10 cellular contexts compared by ENCODE assay signal in the genomic region with DNA sequence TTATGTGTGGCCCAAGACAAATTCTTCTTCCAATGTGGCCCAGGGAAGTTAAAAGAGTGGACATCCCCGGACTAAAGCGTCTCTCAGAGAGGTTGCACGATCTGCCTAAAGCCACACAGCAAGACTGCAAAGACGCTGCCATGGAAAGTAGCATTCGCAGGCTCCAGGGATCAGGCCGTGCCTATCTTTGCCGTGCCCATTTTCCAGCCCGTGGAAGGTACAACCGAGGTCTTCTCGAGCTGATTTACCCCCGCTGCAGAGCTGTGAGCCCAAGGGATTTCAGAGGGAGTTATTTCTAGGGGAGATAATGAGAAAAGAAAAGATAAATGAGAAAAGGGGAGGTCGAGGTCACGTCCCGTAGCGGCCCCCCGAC. TPM values are rescaled to one million over a fixed set of nuclear protein-coding genes. Genes with fewer than 3 reads are reported as not detected.
DNase-seq lines count a peak whose midpoint lies in the region; ATAC-seq, FAIRE-seq and TF ChIP-seq lines count a peak whose summit lies in the region.
"Had no signal": no experiment of that assay in that cellular context is flagged by ENCODE, and none has a peak within 500 bp of the region (broad histone marks: within the 10 kb centered on the region; RNA-seq: fewer than 3 reads in every experiment).

No MANE protein-coding gene starts in this region.

- no peaks in the 10 kb centered on the region for H3K9me3 Mint-ChIP-seq in activated CD4-positive, alpha-beta memory T cell treated with anti-CD3 and anti-CD28 coated beads for 36 hours

- H2AFZ ChIP-seq in HCT116 (ENCODE audit: low read depth, low read length, poor library complexity, severe bottlenecking) = no peak overlapping the region
- H2AFZ ChIP-seq in hepatocyte = peak overlapping the region; percentile 60

- RAD21 ChIA-PET in HCT116 (lab: Charles Lee; ENCODE audit: low non-redundant PET in 1 of 2, low total read pairs in 2 of 2, uncharacterized antibody in 2 of 2, unreplicated experiment in 2 of 2) = no interaction called here

- peak overlapping the region; percentile 88 for H3K4me2 ChIP-seq in HCT116 (ENCODE audit: low read length)
- peak overlapping the region; percentile 99 for H3K4me2 ChIP-seq in hepatocyte

- intact Hi-C loops in HCT116 (cut with micrococcal nuclease) = no loop called here
- intact Hi-C loops in activated CD4-positive, alpha-beta memory T cell treated with anti-CD3 and anti-CD28 coated beads for 36 hours (cut with micrococcal nuclease) = loop anchor here (1.0 kb wide), 1 partner anchor 13 kb away; no protein-coding TSS in a partner anchor

- no TSS peak for BruUV-seq in HCT116 (replicated peaks; lab: Mats Ljungman, UMichigan)

- 53% methylated on average over 16 of the region's 16 CpGs for WGBS in hepatocyte (ENCODE audit: low lambda C conversion rate, missing lambda C conversion rate)
- 19 to 33% (median 23%) methylated on average over 16 of the region's 16 CpGs for WGBS in small intestine, 3 donors

- H3K36me3 ChIP-seq in HCT116 (ENCODE audit: control insufficient read depth in 1 of 2, insufficient read depth in 2 of 2, low read length in 2 of 2) (no peaks in the 10 kb centered on the region), hepatocyte (replicated peaks; ENCODE audit: insufficient read depth, low read depth) (no peaks in the 10 kb centered on the region), small intestine (ENCODE audit: control insufficient read depth in 2 of 2, insufficient read depth in 2 of 2, low read length in 2 of 2) (no peaks in the 10 kb centered on the region)

- H3K9me3 ChIP-seq in HCT116 (ENCODE audit: control insufficient read depth in 1 of 2, insufficient read depth in 1 of 2, low read depth in 1 of 2, low read length in 2 of 2) (no peaks in the 10 kb centered on the region), hepatocyte (ENCODE audit: low read depth) (no peaks in the 10 kb centered on the region), small intestine (ENCODE audit: control insufficient read depth, low read depth) (no peaks in the 10 kb centered on the region)

- CTCF ChIA-PET in HCT116 (lab: Charles Lee) = interaction anchor here (1.1 to 2.6 kb wide), 5 partner anchors 13 to 77 kb away, joined by 4 to 11 read pairs (median 5); no protein-coding TSS in a partner anchor
- CTCF ChIA-PET in activated CD4-positive, alpha-beta memory T cell treated with anti-CD3 and anti-CD28 coated beads for 36 hours (lab: Charles Lee) = interaction anchor here (0.6 to 2.3 kb wide), 22 partner anchors 8 to 350 kb away, joined by 3 to 17 read pairs (median 4); partner anchors contain the start of genes AGFG2, FBXO24 and LRCH4

- no peak for TF ChIP-seq POLR2A in HCT116 (IDR thresholded peaks at IDR 0.05; ENCODE audit: borderline replicate concordance, extremely low read depth, insufficient read depth, insufficient read length)

- no peaks in the 10 kb centered on the region for H3K27me3 Mint-ChIP-seq in activated CD4-positive, alpha-beta memory T cell treated with anti-CD3 and anti-CD28 coated beads for 36 hours

- DNase-seq in HCT116 (ENCODE audit: low read depth, low spot score) = no peak
- DNase-seq in activated CD4-positive, alpha-beta memory T cell treated with anti-CD3 and anti-CD28 coated beads for 36 hours = no peak
- no peak for DNase-seq in hepatocyte (ENCODE audit: low spot score)
- DNase-seq in small intestine = no peak
- no peak for DNase-seq in activated CD4-positive, CD25-positive, alpha-beta regulatory T cell (lab: John Stamatoyannopoulos, UW)
- no peak for DNase-seq in stimulated activated CD4-positive, alpha-beta T cell treated with anti-CD3 and anti-CD28 coated beads, Interleukin-4, amount 100 ng/mL, for 4 hours
- no peak for DNase-seq in NCI-H146 (lab: John Stamatoyannopoulos, UW)

- H3K27me3 ChIP-seq in HCT116 (ENCODE audit: insufficient read depth, low read length) (no peaks in the 10 kb centered on the region), hepatocyte (no peaks in the 10 kb centered on the region), small intestine (ENCODE audit: control insufficient read depth in 2 of 2, insufficient read depth in 2 of 2, low read length in 2 of 2) (no peaks in the 10 kb centered on the region)

- peak overlapping the region; percentile 56 for H3K9ac ChIP-seq in HCT116 (ENCODE audit: low read length)

- H3K27ac Mint-ChIP-seq in activated CD4-positive, alpha-beta memory T cell treated with anti-CD3 and anti-CD28 coated beads for 36 hours = no peak overlapping the region

- peaks cover 4% of the 10 kb centered on the region for H3K36me3 Mint-ChIP-seq in activated CD4-positive, alpha-beta memory T cell treated with anti-CD3 and anti-CD28 coated beads for 36 hours

- H3K79me2 ChIP-seq in HCT116 (ENCODE audit: insufficient read depth, low read length) = peaks cover 6% of the 10 kb centered on the region; the same call in 1 of the 2 replicates
- peaks cover 15% of the 10 kb centered on the region for H3K79me2 ChIP-seq in hepatocyte

- H3K9me2 ChIP-seq in HCT116 (ENCODE audit: insufficient read depth) = no peaks in the 10 kb centered on the region
- no peaks in the 10 kb centered on the region for H3K9me2 ChIP-seq in hepatocyte (replicated peaks; ENCODE audit: insufficient read depth)

- peaks cover 10% of the 10 kb centered on the region for H3K4me1 Mint-ChIP-seq in activated CD4-positive, alpha-beta memory T cell treated with anti-CD3 and anti-CD28 coated beads for 36 hours (ENCODE audit: low read depth)

- H4K20me1 ChIP-seq in HCT116 (ENCODE audit: insufficient read depth) (no peaks in the 10 kb centered on the region), hepatocyte (ENCODE audit: insufficient read depth, poor library complexity, severe bottlenecking) (peaks cover 3% of the 10 kb centered on the region)

- FAIRE-seq in small intestine (lab: Jason Lieb, UNC) = no peak
- FAIRE-seq: islet of Langerhans had no signal

- H3K4me3 ChIP-seq in HCT116 (replicated peaks in 1 of 2; ENCODE audit: low read depth in 1 of 2, low read length in 2 of 2) (peak overlapping the region; percentile 52 to 67), hepatocyte (peak overlapping the region; percentile 96), small intestine (ENCODE audit: low read depth in 1 of 2, low read length in 2 of 2) (peak overlapping the region; percentile 45 to 54)

- peak overlapping the region; percentile 82 for H3K4me3 Mint-ChIP-seq in activated CD4-positive, alpha-beta memory T cell treated with anti-CD3 and anti-CD28 coated beads for 36 hours

- TF ChIP-seq CTCF in HCT116 (IDR thresholded peaks at IDR 0.05 in 2 of 3, conservative IDR thresholded peaks at IDR 0.05 in 1 of 3; ENCODE audit: borderline replicate concordance in 1 of 3, insufficient read depth in 1 of 3, low read depth in 2 of 3, low read length in 2 of 3) (no peak), hepatocyte (IDR thresholded peaks at IDR 0.05; ENCODE audit: poor library complexity) (no peak)

- POLR2A ChIA-PET in HCT116 (lab: Charles Lee) = no interaction called here
- POLR2A ChIA-PET in activated CD4-positive, alpha-beta memory T cell treated with anti-CD3 and anti-CD28 coated beads for 36 hours (lab: Charles Lee) = interaction anchor here (0.6 kb wide), 1 partner anchor 197 kb away, joined by 3 read pairs; no protein-coding TSS in a partner anchor

- ATAC-seq in HCT116 (no peak), HG03045 (IDR thresholded peaks at IDR 0.05; ENCODE audit: unreplicated experiment) (no peak)

- no peak for TF ChIP-seq RAD21 in HCT116 (IDR thresholded peaks at IDR 0.05; ENCODE audit: low read depth)

- H3K4me1 ChIP-seq in HCT116 (ENCODE audit: control insufficient read depth in 1 of 2, insufficient read depth in 2 of 2, low read length in 2 of 2) (peaks cover 14 to 62% of the 10 kb centered on the region in 2 experiments), hepatocyte (ENCODE audit: insufficient read depth) (peaks cover 5% of the 10 kb centered on the region), small intestine (ENCODE audit: control insufficient read depth in 2 of 2, insufficient read depth in 1 of 2, low read depth in 1 of 2, low read length in 1 of 2) (peaks cover 0 to 4% of the 10 kb centered on the region in 2 donors)

- H3K27ac ChIP-seq in HCT116 (ENCODE audit: low read depth, low read length) (peak overlapping the region; percentile 77; the same call in 1 of the 2 replicates), hepatocyte (no peak overlapping the region), small intestine (ENCODE audit: low read depth in 1 of 2, low read length in 1 of 2) (peak overlapping the region in 1 of 2 donors; percentile 14)

TF ChIP-seq in HCT116, 20 proteins besides CTCF, POLR2A, EP300 and RAD21 (continues in another document):
- TF ChIP-seq EGR1 (IDR thresholded peaks at IDR 0.05; ENCODE audit: low read depth) (no peak), ELF1 (IDR thresholded peaks at IDR 0.05; ENCODE audit: borderline replicate concordance, low read depth) (no peak), SRF (IDR thresholded peaks at IDR 0.05; ENCODE audit: low read depth) (no peak)

RNA-seq across cellular contexts. Expression of gene NYAP1, which starts 1.0 kb away (rescaled TPM):
- total RNA-seq in HCT116 (2021; ENCODE audit: unreplicated experiment) (6.7 TPM), hepatocyte (1.6 and 2.4 TPM in 2 replicates)
- polyA plus RNA-seq in HCT116 (2012) = 4.7 and 5.0 TPM in 2 replicates
- under 1 TPM; 0.17 to 0.24 TPM for total RNA-seq in activated CD4-positive, alpha-beta memory T cell treated with anti-CD3 and anti-CD28 coated beads for 36 hours
- polyA plus RNA-seq in hepatocyte (0.68 TPM in 1 of 2 replicates, not detected in the other), small intestine (1 to 10 TPM in 1 of 3 donors, not detected in 2; 2.3 TPM)

RNA-seq across cellular contexts. Expression of gene TSC22D4, which starts 3.7 kb away (rescaled TPM):
- 36.9 TPM for total RNA-seq in HCT116 (2021; ENCODE audit: unreplicated experiment)
- polyA plus RNA-seq in HCT116 (2012) = 24.9 and 27.4 TPM in 2 replicates
- 10 to 100 TPM; 87.8 to 89.5 TPM for total RNA-seq in activated CD4-positive, alpha-beta memory T cell treated with anti-CD3 and anti-CD28 coated beads for 36 hours
- 25.4 and 26.2 TPM in 2 replicates for total RNA-seq in hepatocyte
- polyA plus RNA-seq in hepatocyte = 89.6 and 90.7 TPM in 2 replicates
- 10 to 100 TPM; 31.7 to 53.2 (median 45.9) TPM for polyA plus RNA-seq in small intestine

RNA-seq across cellular contexts. Expression of gene SPACDR, which starts 18.7 kb away (rescaled TPM):
- total RNA-seq in HCT116 (2021; ENCODE audit: unreplicated experiment) (1.7 TPM), hepatocyte (0.13 and 0.72 TPM in 2 replicates)
- polyA plus RNA-seq in HCT116 (2012) = 1.1 TPM in 2 replicates
- total RNA-seq in activated CD4-positive, alpha-beta memory T cell treated with anti-CD3 and anti-CD28 coated beads for 36 hours = 1 to 10 TPM; 3.5 to 3.9 TPM
- polyA plus RNA-seq in hepatocyte (0.46 TPM in 1 of 2 replicates, not detected in the other), small intestine (under 1 TPM in 2 of 3 donors, not detected in 1; 0.43 to 0.89 TPM)
- total RNA-seq: SK-MEL-5 had no signal

RNA-seq across cellular contexts. Expression of gene PPP1R35, which starts 46.4 kb away (rescaled TPM):
- 68.7 TPM for total RNA-seq in HCT116 (2021; ENCODE audit: unreplicated experiment)
- 59.9 and 65.2 TPM in 2 replicates for polyA plus RNA-seq in HCT116 (2012)
- 10 to 100 TPM; 76.0 to 76.5 TPM for total RNA-seq in activated CD4-positive, alpha-beta memory T cell treated with anti-CD3 and anti-CD28 coated beads for 36 hours
- 10.0 and 12.8 TPM in 2 replicates for total RNA-seq in hepatocyte
- 39.6 and 50.3 TPM in 2 replicates for polyA plus RNA-seq in hepatocyte
- 10 to 100 TPM; 37.9 to 62.8 (median 55.7) TPM for polyA plus RNA-seq in small intestine

RNA-seq across cellular contexts. Expression of gene MEPCE, which starts 53.1 kb away (rescaled TPM):
- total RNA-seq in HCT116 (2021; ENCODE audit: unreplicated experiment) (44.4 TPM), hepatocyte (20.9 and 23.1 TPM in 2 replicates)
- 47.4 and 51.6 TPM in 2 replicates for polyA plus RNA-seq in HCT116 (2012)
- 10 to 100 TPM; 41.3 to 42.0 TPM for total RNA-seq in activated CD4-positive, alpha-beta memory T cell treated with anti-CD3 and anti-CD28 coated beads for 36 hours
- polyA plus RNA-seq in hepatocyte (15.8 and 17.2 TPM in 2 replicates), small intestine (10 to 100 TPM; 26.8 to 31.3 (median 30.1) TPM)
